In the genomic region with DNA sequence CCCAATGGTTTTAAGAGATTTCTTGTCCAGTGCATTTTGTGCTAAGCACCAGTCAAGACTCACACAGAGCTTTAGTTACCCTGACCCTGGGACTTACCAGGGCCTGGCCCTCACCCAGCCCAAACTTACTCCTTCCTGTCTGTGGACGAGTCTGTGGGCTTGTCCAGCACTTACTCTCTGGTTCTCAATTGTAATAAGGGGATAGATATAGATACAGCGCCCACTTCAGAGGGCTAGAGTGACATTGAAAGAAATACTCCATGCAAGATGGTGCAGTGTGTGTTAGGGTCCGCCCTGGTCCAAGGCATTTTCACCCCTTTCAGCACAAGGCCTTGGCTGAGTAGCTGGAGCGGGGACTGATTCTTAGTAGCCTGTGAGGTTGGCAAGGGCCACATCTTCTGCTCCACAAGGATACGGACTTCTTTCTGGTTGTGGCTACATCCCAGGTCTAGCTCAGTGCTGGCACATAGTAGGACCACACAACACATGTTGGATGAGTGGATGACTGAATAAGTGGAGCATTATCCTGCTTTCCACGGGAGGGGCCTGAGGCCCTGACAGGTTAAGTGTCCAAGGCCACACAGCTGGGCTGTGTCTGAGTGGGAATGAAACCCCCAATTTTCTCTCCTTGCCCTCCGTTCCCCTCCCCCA, we compare ENCODE assay signal across 8 cellular contexts. TPM values are rescaled to one million over a fixed set of nuclear protein-coding genes. Genes with fewer than 3 reads are reported as not detected.
DNase-seq lines count a peak whose midpoint lies in the region; TF ChIP-seq lines count a peak whose summit lies in the region.

No MANE protein-coding gene starts in this region.

- CTCF ChIA-PET in activated naive CD4-positive, alpha-beta T cell treated with anti-CD3 and anti-CD28 coated beads for 36 hours (lab: Charles Lee) = interaction anchor here (1.2 to 7.9 kb wide), 4 partner anchors 21 to 125 kb away, joined by 4 to 71 read pairs (median 17); no protein-coding TSS in a partner anchor
- CTCF ChIA-PET in MCF 10A (lab: Yijun Ruan, JAX) = interaction anchor here (0.8 to 5.0 kb wide), 10 partner anchors 12 to 268 kb away, joined by 3 to 46 read pairs (median 3); no protein-coding TSS in a partner anchor

- no peak for DNase-seq in activated naive CD4-positive, alpha-beta T cell treated with anti-CD3 and anti-CD28 coated beads for 36 hours
- DNase-seq in activated naive CD4-positive, alpha-beta T cell treated with Interleukin-2 at 50 U/mL for 16 hours = no peak
- DNase-seq in MCF 10A (ENCODE audit: unreplicated experiment) (no peak), transverse colon (no peak), GM19240 (ENCODE audit: insufficient read length, low spot score) (no peak), COR-L47 (lab: John Stamatoyannopoulos, UW) (no peak), medulla oblongata (ENCODE audit: extremely low spot score) (no peak)

- H3K27ac ChIP-seq in muscle layer of colon (ENCODE audit: low read depth, low read length) (peak overlapping the region; percentile 83), transverse colon (peak overlapping the region; percentile 83 to 89 (median 86))

- in situ Hi-C loops in transverse colon (cut with MboI; ENCODE audit: low pct_ligation_motif_present in 1 of 4, low pct_unique_long_range_greater_than_20kb in 1 of 4, low sequenced_read_pairs in 3 of 4) = no loop called here

- H3K27ac Mint-ChIP-seq in activated naive CD4-positive, alpha-beta T cell treated with anti-CD3 and anti-CD28 coated beads for 36 hours = peak overlapping the region; percentile 99
- H3K27ac Mint-ChIP-seq in MCF 10A (ENCODE audit: low read depth, unreplicated experiment) = peak overlapping the region; percentile 73

- H3K36me3 ChIP-seq in muscle layer of colon (ENCODE audit: insufficient read depth, low read length) (no peaks in the 10 kb centered on the region), transverse colon (no peaks in the 10 kb centered on the region)

- POLR2A ChIA-PET in MCF 10A (lab: Yijun Ruan, JAX) = interaction anchor here (0.7 to 4.1 kb wide), 13 partner anchors 22 to 581 kb away, joined by 3 to 19 read pairs (median 3); partner anchors contain the start of gene STARD7

- H3K27me3 ChIP-seq in muscle layer of colon (ENCODE audit: control insufficient read depth in 1 of 2, insufficient read depth in 2 of 2, low read length in 2 of 2) (no peaks in the 10 kb centered on the region), transverse colon (no peaks in the 10 kb centered on the region)

- H3K4me3 Mint-ChIP-seq in activated naive CD4-positive, alpha-beta T cell treated with anti-CD3 and anti-CD28 coated beads for 36 hours = peak overlapping the region; percentile 65
- peak overlapping the region; percentile 66 for H3K4me3 Mint-ChIP-seq in MCF 10A (ENCODE audit: unreplicated experiment)

- TF ChIP-seq CTCF in MCF 10A (IDR thresholded peaks at IDR 0.05; ENCODE audit: unreplicated experiment) (no peak), transverse colon (IDR thresholded peaks at IDR 0.05) (no peak)

- H3K9me3 ChIP-seq in muscle layer of colon (ENCODE audit: low read length) (no peaks in the 10 kb centered on the region), transverse colon (no peaks in the 10 kb centered on the region)

- peak overlapping the region; percentile 7 for H3K9ac ChIP-seq in muscle layer of colon (ENCODE audit: low read length)

- no peak overlapping the region for H3K4me3 ChIP-seq in muscle layer of colon (ENCODE audit: low read depth in 1 of 2, low read length in 2 of 2)
- no peak overlapping the region for H3K4me3 ChIP-seq in transverse colon

- peaks cover 8% of the 10 kb centered on the region for H3K36me3 Mint-ChIP-seq in activated naive CD4-positive, alpha-beta T cell treated with anti-CD3 and anti-CD28 coated beads for 36 hours (ENCODE audit: low read depth)
- no peaks in the 10 kb centered on the region for H3K36me3 Mint-ChIP-seq in MCF 10A (ENCODE audit: insufficient read depth, unreplicated experiment)

- intact Hi-C loops in activated naive CD4-positive, alpha-beta T cell treated with anti-CD3 and anti-CD28 coated beads for 36 hours (cut with micrococcal nuclease) = loop anchor here (1.0 to 5.0 kb wide), 4 partner anchors 22 to 1130 kb away; partner anchors contain the start of gene ACTR1B
- intact Hi-C loops in MCF 10A (cut with micrococcal nuclease) = no loop called here
- intact Hi-C loops in transverse colon (cut with DNase I; ENCODE audit: low total_unique reads) = no loop called here

- 83% methylated on average over 7 of the region's 7 CpGs; no CpG with 5 or more reads in 1 of the 2 donors for WGBS in transverse colon (ENCODE audit: low coverage in 1 of 2), 2 donors

- no peak for TF ChIP-seq POLR2A in transverse colon (IDR thresholded peaks at IDR 0.05)

- peaks cover 70% of the 10 kb centered on the region for H3K4me1 Mint-ChIP-seq in activated naive CD4-positive, alpha-beta T cell treated with anti-CD3 and anti-CD28 coated beads for 36 hours (ENCODE audit: low read depth)
- H3K4me1 Mint-ChIP-seq in MCF 10A (ENCODE audit: insufficient read depth, unreplicated experiment) = peaks cover 22% of the 10 kb centered on the region

- TF ChIP-seq EP300 in transverse colon (IDR thresholded peaks at IDR 0.05; ENCODE audit: low read depth) = no peak

- H3K4me1 ChIP-seq in muscle layer of colon (ENCODE audit: insufficient read depth, low read length) = peaks cover 58% of the 10 kb centered on the region
- H3K4me1 ChIP-seq in transverse colon = peaks cover 37 to 74% (median 62%) of the 10 kb centered on the region in 4 donors

- BruUV-seq in MCF 10A (replicated peaks; lab: Mats Ljungman, UMichigan) = no TSS peak

- H3K27me3 Mint-ChIP-seq in activated naive CD4-positive, alpha-beta T cell treated with anti-CD3 and anti-CD28 coated beads for 36 hours (ENCODE audit: low read depth) = no peaks in the 10 kb centered on the region
- peaks cover 15% of the 10 kb centered on the region for H3K27me3 Mint-ChIP-seq in MCF 10A (ENCODE audit: insufficient read depth, unreplicated experiment)

- no peaks in the 10 kb centered on the region for H3K9me3 Mint-ChIP-seq in activated naive CD4-positive, alpha-beta T cell treated with anti-CD3 and anti-CD28 coated beads for 36 hours
- H3K9me3 Mint-ChIP-seq in MCF 10A (ENCODE audit: unreplicated experiment) = no peaks in the 10 kb centered on the region

RNA-seq across cellular contexts. Expression of gene ARID5A, which starts 3.8 kb away (rescaled TPM):
- 100 to 1,000 TPM; 349 to 351 TPM for total RNA-seq in activated naive CD4-positive, alpha-beta T cell treated with anti-CD3 and anti-CD28 coated beads for 36 hours
- 3.0 and 3.4 TPM in 2 replicates for total RNA-seq in MCF 10A (2022)
- total RNA-seq in transverse colon = 100 to 1,000 TPM in 1 of 4 donors, 10 to 100 TPM in 2, 1 to 10 TPM in 1; 9.8 to 113 (median 18.1) TPM

RNA-seq across cellular contexts. Expression of gene NEURL3, which starts 27.6 kb away (rescaled TPM):
- under 1 TPM; 0.48 to 0.57 TPM for total RNA-seq in activated naive CD4-positive, alpha-beta T cell treated with anti-CD3 and anti-CD28 coated beads for 36 hours
- total RNA-seq in MCF 10A (2022) = not detected in 2 replicates
- total RNA-seq in transverse colon = 1 to 10 TPM in 2 of 4 donors, under 1 TPM in 1, not detected in 1; 0.32 to 7.9 (median 7.0) TPM
